In genomic region chr3:101778385-101779046, GRCh38 we compare ENCODE assay signal across 1 cellular context.
TF ChIP-seq lines count a peak whose summit lies in the region.

No MANE protein-coding gene starts in this region.

TF ChIP-seq in GM23338, 12 proteins besides CTCF, POLR2A, EP300 and RAD21 (continued from another document):
- TF ChIP-seq ZNF462 (CRISPR knock-in tag; IDR thresholded peaks at IDR 0.05): no peak
